ENCODE assay signal across 8 cellular contexts in genomic region chr10:101780818-101781654, GRCh38. TPM values are rescaled to one million over a fixed set of nuclear protein-coding genes. Genes with fewer than 3 reads are reported as not detected.
A peak's percentile ranks its signal among the peaks of the same experiment; 100 is the strongest.
DNase-seq lines count a peak whose midpoint lies in the region; ATAC-seq and TF ChIP-seq lines count a peak whose summit lies in the region.

No MANE protein-coding gene starts in this region.

- peak; percentile 78 for DNase-seq in ELR (ENCODE audit: low read depth)
- peak; percentile 93 for DNase-seq in HuH-7 (ENCODE audit: low spot score)
- DNase-seq in SJCRH30, result peak; percentile 90 to 97
- peak; percentile 52 for DNase-seq in activated gamma-delta T cell treated with anti-CD3 and anti-CD28 coated beads, Interleukin-2, amount 50 U/mL, for 16 hours (ENCODE audit: low read depth)
- peak; percentile 57 for DNase-seq in globus pallidus (ENCODE audit: low spot score)
- DNase-seq in progenitor cell of endocrine pancreas (ENCODE audit: low spot score, unreplicated experiment), result no peak
- DNase-seq in uterus, result peak in 1 of 2 donors; percentile 24

- H3K36me3 ChIP-seq in SJCRH30 (peaks cover 22% of the 10 kb centered on the region), uterus (no peaks in the 10 kb centered on the region)

- H3K9me3 Mint-ChIP-seq in progenitor cell of endocrine pancreas (ENCODE audit: low read depth), result no peaks in the 10 kb centered on the region

- TF ChIP-seq CTCF in progenitor cell of endocrine pancreas (IDR thresholded peaks at IDR 0.05; ENCODE audit: unreplicated experiment) (peak; percentile 97), uterus (IDR thresholded peaks at IDR 0.05) (peak; percentile 69 to 81 (median 72))

- H3K27ac ChIP-seq in SJCRH30 (peak overlapping the region; percentile 30), uterus (no peak overlapping the region)

- intact Hi-C loops in uterus (cut with DNase I; ENCODE audit: low total_unique reads), result no loop called here

- no peak for TF ChIP-seq POLR2A in uterus (IDR thresholded peaks at IDR 0.05)

- no peak for ATAC-seq in GM21390 (IDR thresholded peaks at IDR 0.05; ENCODE audit: unreplicated experiment)

- no peaks in the 10 kb centered on the region for H3K27me3 ChIP-seq in SJCRH30
- peaks cover 0 to 8% of the 10 kb centered on the region in 2 donors for H3K27me3 ChIP-seq in uterus

- H3K4me1 Mint-ChIP-seq in progenitor cell of endocrine pancreas (ENCODE audit: low read depth), result peaks cover 29% of the 10 kb centered on the region

- peaks cover 6% of the 10 kb centered on the region for H3K36me3 Mint-ChIP-seq in progenitor cell of endocrine pancreas (ENCODE audit: insufficient read depth)

- peak overlapping the region; percentile 29 for H3K27ac Mint-ChIP-seq in progenitor cell of endocrine pancreas

- peaks cover 27% of the 10 kb centered on the region for H3K27me3 Mint-ChIP-seq in progenitor cell of endocrine pancreas

- H3K4me3 Mint-ChIP-seq in progenitor cell of endocrine pancreas (ENCODE audit: low read depth), result peak overlapping the region; percentile 100

- no peaks in the 10 kb centered on the region for H3K9me3 ChIP-seq in SJCRH30 (replicated peaks)
- no peaks in the 10 kb centered on the region for H3K9me3 ChIP-seq in uterus

- H3K4me1 ChIP-seq in SJCRH30, result peaks cover 44% of the 10 kb centered on the region
- H3K4me1 ChIP-seq in uterus, result peaks cover 0 to 23% of the 10 kb centered on the region in 2 donors

- no peak overlapping the region for H3K4me3 ChIP-seq in SJCRH30
- H3K4me3 ChIP-seq in uterus, result no peak overlapping the region

RNA-seq across cellular contexts. Expression of gene NPM3, which starts 2.2 kb away (rescaled TPM):
- total RNA-seq in SJCRH30 (2014; rRNA removed; shearing (Covaris generic)), result 238 and 287 TPM in 2 replicates
- total RNA-seq in progenitor cell of endocrine pancreas (39.3 and 44.1 TPM in 2 replicates), uterus (100 to 1,000 TPM in 1 of 4 donors, 10 to 100 TPM in 3; 11.0 to 122 (median 38.0) TPM)

RNA-seq across cellular contexts. Expression of gene FGF8, which starts 5.1 kb away (rescaled TPM):
- 115 and 123 TPM in 2 replicates for total RNA-seq in SJCRH30 (2014; rRNA removed; shearing (Covaris generic))
- total RNA-seq in progenitor cell of endocrine pancreas (0.69 and 2.4 TPM in 2 replicates), uterus (not detected)

RNA-seq across cellular contexts. Expression of gene OGA, which starts 37.2 kb away (rescaled TPM):
- 110 and 132 TPM in 2 replicates for total RNA-seq in SJCRH30 (2014; rRNA removed; shearing (Covaris generic))
- 138 and 148 TPM in 2 replicates for total RNA-seq in progenitor cell of endocrine pancreas
- 100 to 1,000 TPM in 3 of 4 donors, 10 to 100 TPM in 1; 63.5 to 181 (median 156) TPM for total RNA-seq in uterus

Comparison
In these comparisons a context has a peak if more than half of its experiments do, and no peak if none do; other contexts are left out.
1. RNA of gene FGF8, which starts 5.1 kb away (total RNA-seq): 115 to 123 TPM in SJCRH30; 0.69 to 2.4 TPM in progenitor cell of endocrine pancreas and not detected in uterus; every median in the first group is over 10 times any median in the second.